In genomic region chr15:75651810-75652543, GRCh38 we compare ENCODE assay signal across 12 cellular contexts. TPM values are rescaled to one million over a fixed set of nuclear protein-coding genes. Genes with fewer than 3 reads are reported as not detected.
DNase-seq lines count a peak whose midpoint lies in the region; ATAC-seq, FAIRE-seq and TF ChIP-seq lines count a peak whose summit lies in the region.
"Had no signal": no experiment of that assay in that cellular context is flagged by ENCODE, and none has a peak within 500 bp of the region (broad histone marks: within the 10 kb centered on the region; RNA-seq: fewer than 3 reads in every experiment).

No MANE protein-coding gene starts in this region.

- H3K4me1 ChIP-seq in K562 (replicated peaks in 1 of 2; ENCODE audit: control insufficient read depth in 2 of 2, insufficient read depth in 2 of 2, low read length in 2 of 2), result peaks cover 41 to 68% of the 10 kb centered on the region in 2 experiments
- peaks cover 0 to 36% (median 15%) of the 10 kb centered on the region in 4 donors for H3K4me1 ChIP-seq in right lobe of liver
- H3K4me1 ChIP-seq in suprapubic skin, result peaks cover 85% of the 10 kb centered on the region
- H3K4me1 ChIP-seq in aorta (ENCODE audit: control insufficient read depth in 1 of 2, insufficient read depth in 2 of 2, low read length in 2 of 2), result no peaks in the 10 kb centered on the region

- peak overlapping the region; percentile 96 for H3K4me2 ChIP-seq in K562 (ENCODE audit: insufficient read depth, low read length)

- in situ Hi-C loops in K562 (cut with MboI), result no loop called here

- no peaks in the 10 kb centered on the region for H3K27me3 Mint-ChIP-seq in activated T-cell treated with anti-CD3 and anti-CD28 coated beads, Interleukin-2, amount 50 U/mL, for 24 hours

- peaks cover 73% of the 10 kb centered on the region for H3K79me2 ChIP-seq in K562 (ENCODE audit: control insufficient read depth, insufficient read depth, low read length)

- WGBS in K562 (ENCODE audit: insufficient coverage, low coverage, missing lambda C conversion rate), result 21% methylated on average over 2 of the region's 2 CpGs
- 70% methylated on average over 2 of the region's 2 CpGs for WGBS in right lobe of liver (ENCODE audit: insufficient coverage, low coverage, low lambda C conversion rate, missing lambda C conversion rate)
- WGBS in suprapubic skin, result 58% methylated on average over 2 of the region's 2 CpGs
- 25 to 32% methylated on average over 2 of the region's 2 CpGs for WGBS in aorta, 2 donors

- TF ChIP-seq CTCF in K562 (IDR thresholded peaks at IDR 0.05 in 2 of 3, conservative IDR thresholded peaks at IDR 0.05 in 1 of 3; ENCODE audit: insufficient read depth in 2 of 3, low read depth in 1 of 3, low read length in 3 of 3), result no peak
- TF ChIP-seq CTCF in right lobe of liver (IDR thresholded peaks at IDR 0.05), result no peak
- no peak for TF ChIP-seq CTCF in suprapubic skin (IDR thresholded peaks at IDR 0.05)

- no peaks in the 10 kb centered on the region for H3K27me3 ChIP-seq in K562 (ENCODE audit: control insufficient read depth in 2 of 2, insufficient read depth in 2 of 2, low read length in 2 of 2)
- H3K27me3 ChIP-seq in right lobe of liver, result no peaks in the 10 kb centered on the region
- H3K27me3 ChIP-seq in suprapubic skin, result no peaks in the 10 kb centered on the region
- no peaks in the 10 kb centered on the region for H3K27me3 ChIP-seq in aorta (ENCODE audit: control insufficient read depth in 1 of 2, insufficient read depth in 2 of 2, low read length in 1 of 2)

- FAIRE-seq in K562 (lab: Jason Lieb, UNC), result peak; percentile 61
- FAIRE-seq: GM18507 had no signal

- intact Hi-C loops in K562 (cut with micrococcal nuclease) (no loop called here), right lobe of liver (cut with DNase I) (no loop called here), aorta (cut with DNase I) (no loop called here)

- no peak for DNase-seq in activated T-cell treated with anti-CD3 and anti-CD28 coated beads, Interleukin-2, amount 50 U/mL, for 24 hours
- DNase-seq in activated T-cell treated with anti-CD3 and anti-CD28 coated beads for 4 hours, result no peak
- DNase-seq in K562 (ENCODE audit: extremely low read depth in 1 of 4, low spot score in 3 of 4), result no peak
- DNase-seq in right lobe of liver, result no peak
- DNase-seq in suprapubic skin (ENCODE audit: low spot score in 2 of 2), result no peak
- DNase-seq in aorta, result no peak
- no peak for DNase-seq in inferior parietal cortex (ENCODE audit: extremely low spot score)
- DNase-seq: cerebellar nuclear complex, NCI-H1694 treated with DMSO at 0.1 percent for 48 hours, T-helper 9 cell had no signal

- H3K9ac ChIP-seq in K562 (ENCODE audit: insufficient read depth in 1 of 2, low read depth in 2 of 2, low read length in 2 of 2), result peak overlapping the region; percentile 60 to 97

- H3K4me3 ChIP-seq in K562, result peak overlapping the region; percentile 30
- H3K4me3 ChIP-seq in right lobe of liver, result peak overlapping the region; percentile 9 to 32 (median 17)
- peak overlapping the region; percentile 87 for H3K4me3 ChIP-seq in suprapubic skin
- peak overlapping the region in 1 of 2 donors; percentile 35 for H3K4me3 ChIP-seq in aorta (ENCODE audit: low read length in 2 of 2)

- BruUV-seq in K562 (replicated peaks; lab: Mats Ljungman, UMichigan), result no TSS peak

- H3K9me3 Mint-ChIP-seq in activated T-cell treated with anti-CD3 and anti-CD28 coated beads, Interleukin-2, amount 50 U/mL, for 24 hours, result no peaks in the 10 kb centered on the region

- no peak for TF ChIP-seq RAD21 in K562 (CRISPR knock-in tag; conservative IDR thresholded peaks at IDR 0.05 in 1 of 2, IDR thresholded peaks at IDR 0.05 in 1 of 2)

- H3K4me3 Mint-ChIP-seq in activated T-cell treated with anti-CD3 and anti-CD28 coated beads, Interleukin-2, amount 50 U/mL, for 24 hours, result no peak overlapping the region

- peaks cover 27% of the 10 kb centered on the region for H3K4me1 Mint-ChIP-seq in activated T-cell treated with anti-CD3 and anti-CD28 coated beads, Interleukin-2, amount 50 U/mL, for 24 hours (ENCODE audit: low read depth)

- CTCF ChIA-PET in K562 (lab: Yijun Ruan, JAX; ENCODE audit: low intra/inter-chr PET ratio), result no interaction called here

- H3K36me3 ChIP-seq in K562 (ENCODE audit: control insufficient read depth, insufficient read depth, low read length) (peaks cover 25% of the 10 kb centered on the region), right lobe of liver (no peaks in the 10 kb centered on the region), suprapubic skin (peaks cover 2% of the 10 kb centered on the region), aorta (ENCODE audit: control insufficient read depth in 1 of 2, insufficient read depth in 2 of 2, low read length in 1 of 2) (no peaks in the 10 kb centered on the region)

- ATAC-seq in K562 (no peak), right lobe of liver (no peak), GM21717 (IDR thresholded peaks at IDR 0.05; ENCODE audit: unreplicated experiment) (no peak), aorta (ENCODE audit: low FRiP score) (no peak)

- no peak overlapping the region for H2AFZ ChIP-seq in K562 (ENCODE audit: low read depth, low read length)

- TF ChIP-seq EP300 in K562 (IDR thresholded peaks at IDR 0.05; ENCODE audit: low read length) (no peak), suprapubic skin (IDR thresholded peaks at IDR 0.05) (no peak)

- H4K20me1 ChIP-seq in K562 (replicated peaks; ENCODE audit: control insufficient read depth, insufficient read depth, low read length), result 0 out of 2 replicates have a peak, but pooled peaks cover 4% of the 10 kb centered on the region

- POLR2A ChIA-PET in K562 (lab: Yijun Ruan, JAX), result interaction anchor here (0.6 to 4.3 kb wide), 8 partner anchors 9 to 694 kb away, joined by 3 to 20 read pairs (median 4); partner anchors contain the start of genes IMP3 and SNUPN

- H3K9me3 ChIP-seq in K562 (replicated peaks; ENCODE audit: control insufficient read depth, insufficient read depth, low read depth, low read length), result no peaks in the 10 kb centered on the region
- no peaks in the 10 kb centered on the region for H3K9me3 ChIP-seq in right lobe of liver
- H3K9me3 ChIP-seq in suprapubic skin, result no peaks in the 10 kb centered on the region
- H3K9me3 ChIP-seq in aorta (ENCODE audit: control insufficient read depth, low read length), result no peaks in the 10 kb centered on the region

- TF ChIP-seq POLR2A in K562 (conservative IDR thresholded peaks at IDR 0.05) (no peak), right lobe of liver (IDR thresholded peaks at IDR 0.05) (no peak), suprapubic skin (IDR thresholded peaks at IDR 0.05) (no peak)

- peak overlapping the region; percentile 35 for H3K27ac Mint-ChIP-seq in activated T-cell treated with anti-CD3 and anti-CD28 coated beads, Interleukin-2, amount 50 U/mL, for 24 hours

- H3K27ac ChIP-seq in K562 (ENCODE audit: extremely low read depth, low read depth, low read length), result peak overlapping the region; percentile 79
- peak overlapping the region; percentile 16 to 57 (median 33) for H3K27ac ChIP-seq in right lobe of liver
- H3K27ac ChIP-seq in suprapubic skin, result peak overlapping the region; percentile 49
- peak overlapping the region in 1 of 2 donors; percentile 9 for H3K27ac ChIP-seq in aorta (ENCODE audit: low read depth in 1 of 2, low read length in 2 of 2)

- H3K36me3 Mint-ChIP-seq in activated T-cell treated with anti-CD3 and anti-CD28 coated beads, Interleukin-2, amount 50 U/mL, for 24 hours (ENCODE audit: low read depth), result no peaks in the 10 kb centered on the region

- H3K9me1 ChIP-seq in K562 (ENCODE audit: control insufficient read depth, insufficient read depth, low read length), result no peaks in the 10 kb centered on the region

RNA-seq across cellular contexts. Expression of gene SNX33, which starts 4.3 kb away (rescaled TPM):
- 12.7 and 30.2 TPM in 2 replicates for total RNA-seq in K562 (2011; cell fraction: chromatin; rRNA removed; ENCODE audit: low replicate concordance)
- 20.0 and 22.7 TPM in 2 replicates for total RNA-seq in K562 (2011; cell fraction: nucleolus; rRNA removed)
- total RNA-seq in K562 (2011; cell fraction: nucleoplasm; rRNA removed), result 17.2 and 19.9 TPM in 2 replicates
- 10.0 and 13.0 TPM in 2 replicates for total RNA-seq in K562 (2014; rRNA removed)
- total RNA-seq in K562 (2014; rRNA removed; fragmentation: Illumina TruSeq; extraction: Trizol), result 4.3 and 4.7 TPM in 2 replicates
- 8.3 and 8.8 TPM in 2 replicates for total RNA-seq in K562 (2015; rRNA removed; fragmentation: Illumina TruSeq; extraction: Trizol)
- 14.1 and 14.8 TPM in 2 replicates for total RNA-seq in K562 (2021)
- 7.9 and 8.2 TPM in 2 replicates for polyA plus RNA-seq in K562 (2011; rRNA removed)
- 9.2 and 11.6 TPM in 2 replicates for polyA plus RNA-seq in K562 (2011; cell fraction: cytosol; rRNA removed)
- polyA plus RNA-seq in K562 (2011; cell fraction: nucleus; rRNA removed), result 16.8 and 25.3 TPM in 2 replicates
- 11.0 and 16.8 TPM in 2 replicates for polyA plus RNA-seq in K562 (2012)
- polyA plus RNA-seq in K562 (2014; fragmentation: Illumina TruSeq; extraction: Trizol), result 10.1 TPM in 2 replicates
- polyA plus RNA-seq in K562 (2014; fragmentation: Nextera tagmentation; extraction: Ambion mirVana), result 1 to 10 TPM; 1.4 to 1.8 TPM
- polyA plus RNA-seq in K562 (2014; rRNA removed), result 7.5 and 8.3 TPM in 2 replicates
- polyA minus RNA-seq in K562 (2011; rRNA and poly(A)+ RNA removed), result 10.9 and 12.8 TPM in 2 replicates
- 11.5 and 12.8 TPM in 2 replicates for polyA minus RNA-seq in K562 (2011; cell fraction: cytosol; rRNA and poly(A)+ RNA removed)
- 10.5 and 12.7 TPM in 2 replicates for polyA minus RNA-seq in K562 (2011; cell fraction: nucleus; rRNA and poly(A)+ RNA removed)
- 10 to 100 TPM; 12.0 to 17.2 (median 14.2) TPM for total RNA-seq in right lobe of liver
- 10 to 100 TPM; 32.1 to 59.7 (median 49.5) TPM for total RNA-seq in suprapubic skin
- 10 to 100 TPM; 30.9 to 59.5 TPM for total RNA-seq in aorta
- polyA plus RNA-seq in aorta, result 10 to 100 TPM in 1 of 2 donors, 1 to 10 TPM in 1; 6.3 to 26.7 TPM

RNA-seq across cellular contexts. Expression of gene IMP3, which starts 12.0 kb away (rescaled TPM):
- total RNA-seq in K562 (2011; cell fraction: chromatin; rRNA removed; ENCODE audit: low replicate concordance), result 30.2 and 42.6 TPM in 2 replicates
- 67.6 and 76.2 TPM in 2 replicates for total RNA-seq in K562 (2011; cell fraction: nucleolus; rRNA removed)
- 56.2 and 65.3 TPM in 2 replicates for total RNA-seq in K562 (2011; cell fraction: nucleoplasm; rRNA removed)
- total RNA-seq in K562 (2014; rRNA removed) (140 and 159 TPM in 2 replicates), K562 (2014; rRNA removed; fragmentation: Illumina TruSeq; extraction: Trizol) (74.4 and 74.6 TPM in 2 replicates), K562 (2015; rRNA removed; fragmentation: Illumina TruSeq; extraction: Trizol) (87.6 and 93.6 TPM in 2 replicates), K562 (2021) (113 and 124 TPM in 2 replicates), right lobe of liver (100 to 1,000 TPM in 2 of 6 experiments, 10 to 100 TPM in 4; 37.7 to 192 (median 44.4) TPM), suprapubic skin (100 to 1,000 TPM; 139 to 273 (median 180) TPM), aorta (10 to 100 TPM; 35.2 to 46.1 TPM)
- polyA plus RNA-seq in K562 (2011; rRNA removed) (58.5 and 68.3 TPM in 2 replicates), K562 (2014; fragmentation: Illumina TruSeq; extraction: Trizol) (44.5 and 47.1 TPM in 2 replicates), K562 (2014; fragmentation: Nextera tagmentation; extraction: Ambion mirVana) (10 to 100 TPM; 14.5 to 15.5 TPM), K562 (2014; rRNA removed) (160 and 161 TPM in 2 replicates), aorta (10 to 100 TPM; 38.7 to 47.0 TPM)
- 92.2 and 249 TPM in 2 replicates for polyA plus RNA-seq in K562 (2011; cell fraction: cytosol; rRNA removed)
- polyA plus RNA-seq in K562 (2011; cell fraction: nucleus; rRNA removed), result 55.6 and 61.8 TPM in 2 replicates
- polyA plus RNA-seq in K562 (2012), result 84.1 and 118 TPM in 2 replicates
- 15.4 and 19.4 TPM in 2 replicates for polyA minus RNA-seq in K562 (2011; rRNA and poly(A)+ RNA removed)
- 32.6 and 34.2 TPM in 2 replicates for polyA minus RNA-seq in K562 (2011; cell fraction: cytosol; rRNA and poly(A)+ RNA removed)
- 26.5 and 42.5 TPM in 2 replicates for polyA minus RNA-seq in K562 (2011; cell fraction: nucleus; rRNA and poly(A)+ RNA removed)

RNA-seq across cellular contexts. Expression of gene SNUPN, which starts 26.5 kb away (rescaled TPM):
- total RNA-seq in K562 (2011; cell fraction: chromatin; rRNA removed; ENCODE audit: low replicate concordance), result 34.5 and 36.5 TPM in 2 replicates
- total RNA-seq in K562 (2011; cell fraction: nucleolus; rRNA removed), result 19.9 and 23.8 TPM in 2 replicates
- total RNA-seq in K562 (2011; cell fraction: nucleoplasm; rRNA removed), result 23.1 and 26.6 TPM in 2 replicates
- total RNA-seq in K562 (2014; rRNA removed), result 32.2 and 33.0 TPM in 2 replicates
- 39.5 and 41.6 TPM in 2 replicates for total RNA-seq in K562 (2014; rRNA removed; fragmentation: Illumina TruSeq; extraction: Trizol)
- 36.9 and 40.0 TPM in 2 replicates for total RNA-seq in K562 (2015; rRNA removed; fragmentation: Illumina TruSeq; extraction: Trizol)
- total RNA-seq in K562 (2021), result 36.6 and 38.3 TPM in 2 replicates
- 29.7 and 38.4 TPM in 2 replicates for polyA plus RNA-seq in K562 (2011; rRNA removed)
- 17.4 and 23.6 TPM in 2 replicates for polyA plus RNA-seq in K562 (2011; cell fraction: cytosol; rRNA removed)
- polyA plus RNA-seq in K562 (2011; cell fraction: nucleus; rRNA removed), result 17.4 and 19.5 TPM in 2 replicates
- polyA plus RNA-seq in K562 (2012), result 29.0 and 35.1 TPM in 2 replicates
- 40.9 and 45.0 TPM in 2 replicates for polyA plus RNA-seq in K562 (2014; fragmentation: Illumina TruSeq; extraction: Trizol)
- 10 to 100 TPM; 69.3 to 78.3 TPM for polyA plus RNA-seq in K562 (2014; fragmentation: Nextera tagmentation; extraction: Ambion mirVana)
- 38.0 and 42.5 TPM in 2 replicates for polyA plus RNA-seq in K562 (2014; rRNA removed)
- 35.1 and 36.0 TPM in 2 replicates for polyA minus RNA-seq in K562 (2011; rRNA and poly(A)+ RNA removed)
- polyA minus RNA-seq in K562 (2011; cell fraction: cytosol; rRNA and poly(A)+ RNA removed), result 16.3 and 20.6 TPM in 2 replicates
- 10.6 and 18.4 TPM in 2 replicates for polyA minus RNA-seq in K562 (2011; cell fraction: nucleus; rRNA and poly(A)+ RNA removed)
- 10 to 100 TPM; 11.1 to 19.4 (median 13.3) TPM for total RNA-seq in right lobe of liver
- 10 to 100 TPM; 12.8 to 31.7 (median 17.5) TPM for total RNA-seq in suprapubic skin
- 10 to 100 TPM; 16.3 to 20.9 TPM for total RNA-seq in aorta
- 10 to 100 TPM; 17.9 to 18.7 TPM for polyA plus RNA-seq in aorta
